ENCODE assay signal across 12 cellular contexts in genomic region chr12:29640589-29641345, GRCh38.
DNase-seq lines count a peak whose midpoint lies in the region; ATAC-seq, FAIRE-seq and TF ChIP-seq lines count a peak whose summit lies in the region.
"Had no signal": no experiment of that assay in that cellular context is flagged by ENCODE, and none has a peak within 500 bp of the region (broad histone marks: within the 10 kb centered on the region; RNA-seq: fewer than 3 reads in every experiment).

No MANE protein-coding gene starts in this region.

- TF ChIP-seq RAD21 in HepG2 (CRISPR knock-in tag; IDR thresholded peaks at IDR 0.05), result no peak

- H3K36me3 Mint-ChIP-seq in activated CD8-positive, alpha-beta T cell treated with anti-CD3 and anti-CD28 coated beads, Interleukin-2, amount 10 ng/mL, durations not matched to agents 7 days and 5 days (ENCODE audit: low read depth), result no peaks in the 10 kb centered on the region

- TF ChIP-seq CTCF in HepG2 (CRISPR knock-in tag; IDR thresholded peaks at IDR 0.05), result peak; percentile 54

- H3K4me3 Mint-ChIP-seq in activated CD8-positive, alpha-beta T cell treated with anti-CD3 and anti-CD28 coated beads, Interleukin-2, amount 10 ng/mL, durations not matched to agents 7 days and 5 days, result no peak overlapping the region
- H3K4me3 Mint-ChIP-seq: central memory CD8-positive, alpha-beta T cell had no signal

- POLR2A ChIA-PET in HepG2 (lab: Yijun Ruan, JAX), result interaction anchor here (1.2 to 1.3 kb wide), 2 partner anchors 1114 to 1156 kb away, joined by 3 to 5 read pairs; no protein-coding TSS in a partner anchor
- POLR2A ChIA-PET in activated CD8-positive, alpha-beta T cell treated with anti-CD3 and anti-CD28 coated beads, Interleukin-2, amount 10 ng/mL, durations not matched to agents 7 days and 5 days (lab: Charles Lee), result no interaction called here

- TF ChIP-seq POLR2A in HepG2 (IDR thresholded peaks at IDR 0.05; ENCODE audit: insufficient read depth in 1 of 2, low read depth in 2 of 2, low read length in 2 of 2), result peak; percentile 36 to 51

- peak overlapping the region; percentile 71 for H3K4me2 ChIP-seq in HepG2 (ENCODE audit: low read depth, low read length)

- no peaks in the 10 kb centered on the region for H4K20me1 ChIP-seq in HepG2 (ENCODE audit: insufficient read depth, low read length)

- H3K36me3 ChIP-seq in HepG2 (replicated peaks in 1 of 2; ENCODE audit: control insufficient read depth in 1 of 2, insufficient read depth in 2 of 2, low read length in 2 of 2) (no peaks in the 10 kb centered on the region), subcutaneous abdominal adipose tissue (ENCODE audit: control insufficient read depth in 5 of 5, insufficient read depth in 5 of 5, low read length in 5 of 5) (peaks cover 0 to 5% (median 2%) of the 10 kb centered on the region in 5 donors)

- no peaks in the 10 kb centered on the region for H3K4me1 Mint-ChIP-seq in activated CD8-positive, alpha-beta T cell treated with anti-CD3 and anti-CD28 coated beads, Interleukin-2, amount 10 ng/mL, durations not matched to agents 7 days and 5 days (ENCODE audit: low read depth)
- H3K4me1 Mint-ChIP-seq: central memory CD8-positive, alpha-beta T cell had no signal

- no peaks in the 10 kb centered on the region for H3K9me3 Mint-ChIP-seq in activated CD8-positive, alpha-beta T cell treated with anti-CD3 and anti-CD28 coated beads, Interleukin-2, amount 10 ng/mL, durations not matched to agents 7 days and 5 days (ENCODE audit: insufficient read depth)
- H3K9me3 Mint-ChIP-seq: central memory CD8-positive, alpha-beta T cell had no signal

- no peak overlapping the region for H3K27ac Mint-ChIP-seq in activated CD8-positive, alpha-beta T cell treated with anti-CD3 and anti-CD28 coated beads, Interleukin-2, amount 10 ng/mL, durations not matched to agents 7 days and 5 days

- peak overlapping the region; percentile 65 for H3K9ac ChIP-seq in HepG2 (ENCODE audit: insufficient read depth, low read depth, low read length)
- peak overlapping the region in 3 of 5 donors; percentile 39 to 70 (median 66) for H3K9ac ChIP-seq in subcutaneous abdominal adipose tissue (ENCODE audit: low read length in 5 of 5)

- peak; percentile 58 for DNase-seq in LHCN-M2 (ENCODE audit: low read depth)
- peak; percentile 79 for DNase-seq in ecto neural progenitor cell (ENCODE audit: low spot score)
- peak; percentile 63 for DNase-seq in HepG2 (ENCODE audit: low spot score)
- DNase-seq in NCI-H446 treated with DMSO at 0.1 percent for 48 hours (lab: John Stamatoyannopoulos, UW), result no peak
- no peak for DNase-seq in activated CD8-positive, alpha-beta T cell treated with anti-CD3 and anti-CD28 coated beads, Interleukin-2, amount 10 ng/mL, durations not matched to agents 7 days and 5 days
- no peak for DNase-seq in NCI-H1092 treated with DMSO at 0.1 percent for 48 hours (lab: John Stamatoyannopoulos, UW)
- DNase-seq: activated CD4-positive, alpha-beta T cell treated with anti-CD3 and anti-CD28 coated beads, Interleukin-2, amount 50 U/mL, for 1 hour; stimulated activated CD4-positive, alpha-beta T cell treated with anti-CD3 and anti-CD28 coated beads, Interleukin-4, amount 100 ng/mL, for 4 hours had no signal

- H3K79me2 ChIP-seq in HepG2 (ENCODE audit: insufficient read depth, low read length), result no peaks in the 10 kb centered on the region

- in situ Hi-C loops in HepG2 (cut with HindIII; ENCODE audit: extremely low pct_ligation_motif_present, low pct_unique_long_range_greater_than_20kb), result no loop called here

- H3K27me3 ChIP-seq in HepG2 (ENCODE audit: control insufficient read depth in 1 of 2, insufficient read depth in 2 of 2, low read length in 2 of 2) (no peaks in the 10 kb centered on the region), subcutaneous abdominal adipose tissue (ENCODE audit: control insufficient read depth in 5 of 5, insufficient read depth in 4 of 5, low read length in 5 of 5) (no peaks in the 10 kb centered on the region)

- H3K27ac ChIP-seq in HepG2 (ENCODE audit: extremely low read length, insufficient read depth, low read length) (peak overlapping the region; percentile 85), subcutaneous abdominal adipose tissue (ENCODE audit: low read depth, low read length) (peak overlapping the region; percentile 83)

- H3K4me1 ChIP-seq in HepG2 (ENCODE audit: insufficient read depth, low read length) (peaks cover 8% of the 10 kb centered on the region), subcutaneous abdominal adipose tissue (ENCODE audit: control insufficient read depth in 5 of 5, insufficient read depth in 5 of 5, low read length in 5 of 5) (peaks cover 2 to 18% (median 13%) of the 10 kb centered on the region in 5 donors)

- CTCF ChIA-PET in HepG2 (lab: Yijun Ruan, JAX; ENCODE audit: low intra/inter-chr PET ratio, low total read pairs), result no interaction called here
- CTCF ChIA-PET in activated CD8-positive, alpha-beta T cell treated with anti-CD3 and anti-CD28 coated beads, Interleukin-2, amount 10 ng/mL, durations not matched to agents 7 days and 5 days (lab: Charles Lee), result no interaction called here

- peak; percentile 93 for ATAC-seq in HepG2
- no peak for ATAC-seq in activated CD8-positive, alpha-beta T cell treated with anti-CD3 and anti-CD28 coated beads, Interleukin-2, amount 10 ng/mL, durations not matched to agents 7 days and 5 days
- ATAC-seq in GM21723 (IDR thresholded peaks at IDR 0.05; ENCODE audit: unreplicated experiment), result no peak

- whole genome bisulfite sequencing in HepG2 (ENCODE audit: low lambda C conversion rate), result 4% methylated on average over 6 of the region's 13 CpGs

- no peaks in the 10 kb centered on the region for H3K27me3 Mint-ChIP-seq in activated CD8-positive, alpha-beta T cell treated with anti-CD3 and anti-CD28 coated beads, Interleukin-2, amount 10 ng/mL, durations not matched to agents 7 days and 5 days (ENCODE audit: low read depth)

- TF ChIP-seq EP300 in HepG2 (IDR thresholded peaks at IDR 0.05; ENCODE audit: low read depth in 2 of 2, low read length in 2 of 2), result no peak
- TF ChIP-seq EP300 in HepG2 (CRISPR knock-in tag; IDR thresholded peaks at IDR 0.05; ENCODE audit: borderline replicate concordance), result no peak

- FAIRE-seq in HepG2 (lab: Jason Lieb, UNC), result no peak
- FAIRE-seq: keratinocyte had no signal

- TSS peak; percentile 73 for BruUV-seq in HepG2 (replicated peaks; lab: Mats Ljungman, UMichigan)

- H3K9me3 ChIP-seq in HepG2 (ENCODE audit: low read length) (no peaks in the 10 kb centered on the region), subcutaneous abdominal adipose tissue (ENCODE audit: control insufficient read depth in 5 of 5, low read length in 5 of 5) (no peaks in the 10 kb centered on the region)

- H3K4me3 ChIP-seq in HepG2 (replicated peaks in 1 of 3; ENCODE audit: insufficient read depth in 1 of 3, low read depth in 2 of 3, low read length in 3 of 3), result peak overlapping the region; percentile 60 to 72 (median 61); a peak in 5 of 6 replicates
- H3K4me3 ChIP-seq in subcutaneous abdominal adipose tissue (ENCODE audit: low read depth in 1 of 5, low read length in 5 of 5), result peak overlapping the region; percentile 21 to 50 (median 40)

- peak overlapping the region; percentile 90 for H2AFZ ChIP-seq in HepG2 (ENCODE audit: low read length)

- intact Hi-C loops in HepG2 (cut with micrococcal nuclease; ENCODE audit: unreplicated experiment), result loop anchor here (1.0 to 10.0 kb wide), 2 partner anchors 88 to 144 kb away; partner anchors contain the start of gene TMTC1

TF ChIP-seq in HepG2, 621 proteins besides CTCF, POLR2A, EP300 and RAD21 (continues in another document):
- TF ChIP-seq ZNF747 (CRISPR knock-in tag; IDR thresholded peaks at IDR 0.05; ENCODE audit: borderline replicate concordance), result no peak
- TF ChIP-seq YEATS2 (CRISPR knock-in tag; IDR thresholded peaks at IDR 0.05; ENCODE audit: borderline replicate concordance), result peak; percentile 27; the same call in 1 of the 2 replicates
- 0 out of 2 replicates have a peak, but pooled peaks have one; percentile 23 for TF ChIP-seq HOMEZ (CRISPR knock-in tag; IDR thresholded peaks at IDR 0.05; ENCODE audit: low read depth)
- peak in 1 of 2 experiments; percentile 53; a peak in 2 of 4 replicates for TF ChIP-seq MAFK (conservative IDR thresholded peaks at IDR 0.05 in 1 of 2, IDR thresholded peaks at IDR 0.05 in 1 of 2; ENCODE audit: low read length in 2 of 2)
- TF ChIP-seq SOX5 (CRISPR knock-in tag; IDR thresholded peaks at IDR 0.05; ENCODE audit: borderline replicate concordance), result 0 out of 2 replicates have a peak, but pooled peaks have one; percentile 10
- peak; percentile 98 for TF ChIP-seq ZNF574 (CRISPR knock-in tag; IDR thresholded peaks at IDR 0.05)
- TF ChIP-seq NFE2L1 (CRISPR knock-in tag; IDR thresholded peaks at IDR 0.05; ENCODE audit: borderline replicate concordance), result peak; percentile 97
- peak; percentile 42; the same call in 1 of the 2 replicates for TF ChIP-seq PHF8 (CRISPR knock-in tag; IDR thresholded peaks at IDR 0.05)

Comparison
In these comparisons a context has a peak if more than half of its experiments do, and no peak if none do; other contexts are left out.
1. DNase-seq: peak in LHCN-M2 (single experiment), ecto neural progenitor cell (single experiment) and HepG2 (single experiment); none in NCI-H446 treated with DMSO at 0.1 percent for 48 hours (single experiment), activated CD8-positive, alpha-beta T cell treated with anti-CD3 and anti-CD28 coated beads, Interleukin-2, amount 10 ng/mL, durations not matched to agents 7 days and 5 days (single experiment) and NCI-H1092 treated with DMSO at 0.1 percent for 48 hours (single experiment).